Comparison of ENCODE assay signal across 10 cellular contexts in the genomic region with DNA sequence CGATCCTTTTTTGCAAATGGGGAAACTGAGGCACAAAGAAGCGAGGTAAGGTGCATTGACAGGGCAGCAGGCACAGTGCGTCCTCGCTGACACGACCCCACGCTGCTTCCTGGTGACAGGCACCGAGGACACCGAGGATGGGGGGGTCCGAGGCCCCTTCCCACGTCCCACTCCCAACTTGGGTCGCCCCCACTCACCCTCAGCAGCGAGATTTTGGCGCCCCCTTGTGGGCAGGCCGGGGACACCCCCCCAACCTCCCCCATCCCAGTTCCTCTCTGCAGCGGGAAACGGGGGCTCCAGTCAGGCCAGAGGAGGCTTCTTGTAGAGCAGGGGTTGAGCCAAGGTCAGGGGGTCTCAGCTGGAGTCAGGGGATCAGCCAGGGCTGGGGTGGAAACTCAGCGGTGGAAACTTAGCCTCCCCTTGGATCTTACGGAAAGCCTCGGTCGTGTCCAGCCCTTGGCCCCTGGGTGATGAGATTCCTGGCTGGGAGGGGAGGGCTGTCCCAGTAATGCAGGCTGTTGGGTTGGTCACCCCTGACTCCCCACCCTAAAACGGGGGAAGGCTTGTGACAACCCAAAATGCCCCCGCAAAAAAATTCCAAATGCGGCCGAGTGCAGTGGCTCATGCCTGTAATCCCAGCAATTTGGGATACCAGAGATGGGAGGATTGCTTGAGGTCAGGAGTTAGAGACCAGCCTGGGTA. TPM values are rescaled to one million over a fixed set of nuclear protein-coding genes. Genes with fewer than 3 reads are reported as not detected.
DNase-seq lines count a peak whose midpoint lies in the region; TF ChIP-seq lines count a peak whose summit lies in the region.
"Had no signal": no experiment of that assay in that cellular context is flagged by ENCODE, and none has a peak within 500 bp of the region (broad histone marks: within the 10 kb centered on the region; RNA-seq: fewer than 3 reads in every experiment).

No MANE protein-coding gene starts in this region.

- no peak overlapping the region for H3K4me3 ChIP-seq in GM12875 (ENCODE audit: low read depth, low read length)
- H3K4me3 ChIP-seq in neural cell (ENCODE audit: low read length), result no peak overlapping the region
- no peak overlapping the region for H3K4me3 ChIP-seq in MG63

- H4K20me1 ChIP-seq in neural cell (ENCODE audit: insufficient read depth), result no peaks in the 10 kb centered on the region

- peak; percentile 46 for TF ChIP-seq RAD21 in neural cell (conservative IDR thresholded peaks at IDR 0.05)

- H3K9me3 ChIP-seq in neural cell (ENCODE audit: low read length) (no peaks in the 10 kb centered on the region), MG63 (peaks cover 2% of the 10 kb centered on the region; the same call in 1 of the 2 replicates)

- no peak overlapping the region for H3K9ac ChIP-seq in neural cell (ENCODE audit: low read length)

- peaks cover 13% of the 10 kb centered on the region for H3K27me3 ChIP-seq in neural cell (ENCODE audit: insufficient read depth, low read depth, low read length)
- H3K27me3 ChIP-seq in MG63, result no peaks in the 10 kb centered on the region

- TF ChIP-seq CTCF in GM12875 (IDR thresholded peaks at IDR 0.05; ENCODE audit: borderline replicate concordance, insufficient read depth, low read depth, low read length), result peak; percentile 80
- peak; percentile 60 for TF ChIP-seq CTCF in neural cell (IDR thresholded peaks at IDR 0.05; ENCODE audit: poor library complexity, severe bottlenecking)

- H3K4me2 ChIP-seq in neural cell (ENCODE audit: low read length), result no peak overlapping the region

- no peaks in the 10 kb centered on the region for H3K9me2 ChIP-seq in neural cell (ENCODE audit: insufficient read depth, low read length)

- H3K27ac ChIP-seq in neural cell (ENCODE audit: low read length), result no peak overlapping the region

- no peak for TF ChIP-seq EP300 in neural cell (conservative IDR thresholded peaks at IDR 0.05; ENCODE audit: poor library complexity, severe bottlenecking)

- H3K79me2 ChIP-seq in neural cell (replicated peaks; ENCODE audit: insufficient read depth, low read length), result no peaks in the 10 kb centered on the region

- DNase-seq in T-helper 9 cell (peak; percentile 43), SW 1271 (lab: John Stamatoyannopoulos, UW) (no peak), NCI-H1694 treated with DMSO at 0.1 percent for 48 hours (lab: John Stamatoyannopoulos, UW) (no peak), MG63 (no peak), NCI-H524 (lab: John Stamatoyannopoulos, UW) (no peak)
- peak; percentile 21 for DNase-seq in effector CD4-positive, alpha-beta T cell

- no peak overlapping the region for H2AFZ ChIP-seq in neural cell (ENCODE audit: low read depth, low read length)

- H3F3A ChIP-seq in neural cell (ENCODE audit: insufficient read depth, low read length, poor library complexity, severe bottlenecking), result no peaks in the 10 kb centered on the region

- no peaks in the 10 kb centered on the region for H3K36me3 ChIP-seq in neural cell (ENCODE audit: insufficient read depth, low read length)
- H3K36me3 ChIP-seq in MG63, result no peaks in the 10 kb centered on the region; the same call in 1 of the 2 replicates

TF ChIP-seq in neural cell, 6 proteins besides CTCF, POLR2A, EP300 and RAD21:
- TF ChIP-seq SMC3 (conservative IDR thresholded peaks at IDR 0.05; ENCODE audit: poor library complexity), result peak; percentile 55
- no peak for TF ChIP-seq REST (IDR thresholded peaks at IDR 0.05; ENCODE audit: borderline replicate concordance)

RNA-seq across cellular contexts. Expression of gene SMIM24, which starts 8.2 kb away (rescaled TPM):
- polyA plus RNA-seq in neural cell, result not detected in 2 replicates
- not detected in 2 replicates for polyA minus RNA-seq in neural cell
- total RNA-seq in MG63 (2014; rRNA removed; shearing (Covaris generic); ENCODE audit: low replicate concordance), result not detected in 2 replicates
- total RNA-seq: M059J had no signal

RNA-seq across cellular contexts. Expression of gene SMIM44, which starts 11.1 kb away (rescaled TPM):
- polyA plus RNA-seq in neural cell, result not detected in 2 replicates
- polyA minus RNA-seq in neural cell, result not detected in 2 replicates
- total RNA-seq in MG63 (2014; rRNA removed; shearing (Covaris generic); ENCODE audit: low replicate concordance), result not detected in 2 replicates
- total RNA-seq: M059J, temporal lobe had no signal

RNA-seq across cellular contexts. Expression of gene DOHH, which starts 28.4 kb away (rescaled TPM):
- 18.9 and 20.3 TPM in 2 replicates for polyA plus RNA-seq in neural cell
- 11.9 and 12.7 TPM in 2 replicates for polyA minus RNA-seq in neural cell
- total RNA-seq in MG63 (2014; rRNA removed; shearing (Covaris generic); ENCODE audit: low replicate concordance), result 20.8 and 34.5 TPM in 2 replicates

RNA-seq across cellular contexts. Expression of gene FZR1, which starts 34.0 kb away (rescaled TPM):
- 55.7 and 62.8 TPM in 2 replicates for polyA plus RNA-seq in neural cell
- polyA minus RNA-seq in neural cell, result 84.0 and 102 TPM in 2 replicates
- 20.8 and 31.1 TPM in 2 replicates for total RNA-seq in MG63 (2014; rRNA removed; shearing (Covaris generic); ENCODE audit: low replicate concordance)

Comparison
In these comparisons a context has a peak if more than half of its experiments do, and no peak if none do; other contexts are left out.
1. DNase-seq: peak in T-helper 9 cell (single experiment) and effector CD4-positive, alpha-beta T cell (single experiment); none in SW 1271 (0 of 2), NCI-H1694 treated with DMSO at 0.1 percent for 48 hours (single experiment), MG63 (single experiment) and NCI-H524 (0 of 2).